In genomic region chr14:29403091-29403490, GRCh38 we compare ENCODE assay signal across 29 cellular contexts.
DNase-seq lines count a peak whose midpoint lies in the region; ATAC-seq and FAIRE-seq lines count a peak whose summit lies in the region.
"Had no signal": no experiment of that assay in that cellular context is flagged by ENCODE, and none has a peak within 500 bp of the region (broad histone marks: within the 10 kb centered on the region; RNA-seq: fewer than 3 reads in every experiment).

No MANE protein-coding gene starts in this region.

- H3K36me3 ChIP-seq in small intestine (ENCODE audit: control insufficient read depth in 2 of 2, insufficient read depth in 2 of 2, low read length in 2 of 2) = no peaks in the 10 kb centered on the region
- H3K36me3 ChIP-seq: BE2C; BLaER1; BLaER1 treated with 17β-estradiol and CSF1 and Interleukin-3, amounts not matched to agents 10 nM and 100 nM had no signal

- WGBS in small intestine, 3 donors = 3 to 38% (median 26%) methylated on average over 2 of the region's 2 CpGs

- H3K9me3 ChIP-seq in small intestine (ENCODE audit: control insufficient read depth, low read depth) = no peaks in the 10 kb centered on the region
- H3K9me3 ChIP-seq: A549, BE2C, Caco-2 had no signal

- no peak for ATAC-seq in GM19324 (IDR thresholded peaks at IDR 0.05; ENCODE audit: low FRiP score, unreplicated experiment)
- ATAC-seq: A549; CD8-positive, alpha-beta T cell had no signal

- no peak overlapping the region for H3K4me3 ChIP-seq in small intestine (ENCODE audit: low read depth in 1 of 2, low read length in 2 of 2)
- H3K4me3 ChIP-seq: A549; BLaER1; BLaER1 treated with 17β-estradiol and CSF1 and Interleukin-3, amounts not matched to agents 10 nM and 100 nM had no signal

- no peak for FAIRE-seq in small intestine (lab: Jason Lieb, UNC)
- FAIRE-seq: A204.1, A549, D721Med had no signal

- peak overlapping the region in 1 of 2 donors; percentile 32 for H3K27ac ChIP-seq in small intestine (ENCODE audit: low read depth in 1 of 2, low read length in 1 of 2)
- H3K27ac ChIP-seq: 22Rv1; A549; BLaER1; BLaER1 treated with 17β-estradiol and CSF1 and Interleukin-3, amounts not matched to agents 10 nM and 100 nM; C4-2B had no signal

- DNase-seq in small intestine = peak; percentile 91
- DNase-seq: 8988T; ACHN; AML-193; BE2C; C1 segment of cervical spinal cord; Caco-2; Calu3; CD4-positive, alpha-beta memory T cell; CD4-positive, alpha-beta T cell; CD4-positive, CD25-positive, alpha-beta regulatory T cell; CD8-positive, alpha-beta memory T cell; CD8-positive, alpha-beta T cell; COR-L47; DMS 273 treated with DMSO at 0.1 percent for 48 hours; DMS153; DMS53; DMS79; DMS79 treated with DMSO at 0.1 percent for 48 hours; DND-41; EL had no signal

- H3K4me1 ChIP-seq in small intestine (ENCODE audit: control insufficient read depth in 2 of 2, insufficient read depth in 1 of 2, low read depth in 1 of 2, low read length in 1 of 2) = peaks cover 0 to 3% of the 10 kb centered on the region in 2 donors
- H3K4me1 ChIP-seq: A549; BE2C; BLaER1; BLaER1 treated with 17β-estradiol and CSF1 and Interleukin-3, amounts not matched to agents 10 nM and 100 nM; Caco-2 had no signal

- no peaks in the 10 kb centered on the region for H3K27me3 ChIP-seq in small intestine (ENCODE audit: control insufficient read depth in 2 of 2, insufficient read depth in 2 of 2, low read length in 2 of 2)
- H3K27me3 ChIP-seq: BE2C; BLaER1; BLaER1 treated with 17β-estradiol and CSF1 and Interleukin-3, amounts not matched to agents 10 nM and 100 nM had no signal
